ENCODE assay signal across 10 cellular contexts in genomic region chr10:69056129-69056528, GRCh38. TPM values are rescaled to one million over a fixed set of nuclear protein-coding genes. Genes with fewer than 3 reads are reported as not detected.
DNase-seq lines count a peak whose midpoint lies in the region; ATAC-seq and TF ChIP-seq lines count a peak whose summit lies in the region.
"Had no signal": no experiment of that assay in that cellular context is flagged by ENCODE, and none has a peak within 500 bp of the region (broad histone marks: within the 10 kb centered on the region; RNA-seq: fewer than 3 reads in every experiment).

No MANE protein-coding gene starts in this region.

- H3K27me3 Mint-ChIP-seq in T-cell (no peaks in the 10 kb centered on the region), endodermal cell (ENCODE audit: insufficient read depth) (no peaks in the 10 kb centered on the region)
- no peaks in the 10 kb centered on the region for H3K27me3 Mint-ChIP-seq in stimulated activated naive B cell treated with anti-CD40 and anti-IgM and Interleukin-4, amounts not matched to agents 10 μg/mL and 1 μg/mL and 100 μg/mL, for 72 hours

- H3K9me3 Mint-ChIP-seq in T-cell (no peaks in the 10 kb centered on the region), endodermal cell (no peaks in the 10 kb centered on the region)
- H3K9me3 Mint-ChIP-seq in stimulated activated naive B cell treated with anti-CD40 and anti-IgM and Interleukin-4, amounts not matched to agents 10 μg/mL and 1 μg/mL and 100 μg/mL, for 72 hours = peaks cover 0 to 1% of the 10 kb centered on the region in 2 donors

- H3K4me3 Mint-ChIP-seq in T-cell = no peak overlapping the region
- H3K4me3 Mint-ChIP-seq in stimulated activated naive B cell treated with anti-CD40 and anti-IgM and Interleukin-4, amounts not matched to agents 10 μg/mL and 1 μg/mL and 100 μg/mL, for 72 hours = peak overlapping the region in 1 of 2 donors; percentile 11
- H3K4me3 Mint-ChIP-seq in endodermal cell = no peak overlapping the region

- H3K27ac Mint-ChIP-seq in T-cell = peak overlapping the region; percentile 57 to 97
- peak overlapping the region; percentile 79 for H3K27ac Mint-ChIP-seq in stimulated activated naive B cell treated with anti-CD40 and anti-IgM and Interleukin-4, amounts not matched to agents 10 μg/mL and 1 μg/mL and 100 μg/mL, for 72 hours
- no peak overlapping the region for H3K27ac Mint-ChIP-seq in endodermal cell

- H3K27me3 ChIP-seq in right cardiac atrium (ENCODE audit: control insufficient read depth, insufficient read depth) = no peaks in the 10 kb centered on the region
- H3K27me3 ChIP-seq in endodermal cell (ENCODE audit: control insufficient read depth, insufficient read depth, low read length, poor library complexity, severe bottlenecking) = no peaks in the 10 kb centered on the region
- H3K27me3 ChIP-seq: ovary had no signal

- no peak for TF ChIP-seq CTCF in endodermal cell (conservative IDR thresholded peaks at IDR 0.05)

- H3K36me3 Mint-ChIP-seq in T-cell = no peaks in the 10 kb centered on the region
- H3K36me3 Mint-ChIP-seq in stimulated activated naive B cell treated with anti-CD40 and anti-IgM and Interleukin-4, amounts not matched to agents 10 μg/mL and 1 μg/mL and 100 μg/mL, for 72 hours = no peaks in the 10 kb centered on the region
- no peaks in the 10 kb centered on the region for H3K36me3 Mint-ChIP-seq in endodermal cell (ENCODE audit: low read depth)

- CTCF ChIA-PET in T-cell (lab: Charles Lee) = interaction anchor here in 1 of 2 donors (0.5 to 1.0 kb wide), 2 partner anchors 37 to 51 kb away, joined by 4 to 5 read pairs; no protein-coding TSS in a partner anchor

- DNase-seq in T-cell (peak in 2 of 34 experiments; percentile 10 to 39), right cardiac atrium (no peak), endodermal cell (no peak), 8988T (no peak), occipital lobe (lab: John Stamatoyannopoulos, UW) (no peak)
- DNase-seq in stimulated activated naive B cell treated with anti-CD40 and anti-IgM and Interleukin-4, amounts not matched to agents 10 μg/mL and 1 μg/mL and 100 μg/mL, for 72 hours = no peak
- DNase-seq: foreskin fibroblast, NCI-H1694 treated with DMSO at 0.1 percent for 48 hours, ovary had no signal

- H3K27ac ChIP-seq in right cardiac atrium (ENCODE audit: low read length) (no peak overlapping the region), endodermal cell (ENCODE audit: low read depth, low read length) (no peak overlapping the region)
- H3K27ac ChIP-seq: ovary had no signal

- no peak overlapping the region for H3K4me3 ChIP-seq in right cardiac atrium (ENCODE audit: low read length)
- H3K4me3 ChIP-seq in endodermal cell (ENCODE audit: low read length) = no peak overlapping the region
- H3K4me3 ChIP-seq: ovary had no signal

- no peaks in the 10 kb centered on the region for H3K36me3 ChIP-seq in endodermal cell (ENCODE audit: control insufficient read depth, insufficient read depth, low read length)
- H3K36me3 ChIP-seq: ovary had no signal

- POLR2A ChIA-PET in T-cell (lab: Charles Lee) = no interaction called here

- H3K9me3 ChIP-seq in right cardiac atrium (ENCODE audit: control insufficient read depth, low read length) (no peaks in the 10 kb centered on the region), endodermal cell (ENCODE audit: control insufficient read depth, low read length) (no peaks in the 10 kb centered on the region)
- H3K9me3 ChIP-seq: ovary had no signal

- H3K9ac ChIP-seq in endodermal cell (ENCODE audit: extremely low read depth, low read length, poor library complexity, severe bottlenecking) = no peak overlapping the region

- WGBS in right cardiac atrium = 47% methylated on average over 7 of the region's 7 CpGs
- 90% methylated on average over 3 to 7 of the region's 7 CpGs for WGBS in endodermal cell (ENCODE audit: insufficient coverage in 1 of 2, insufficient read length in 1 of 2), 2 experiments

- H3K4me1 Mint-ChIP-seq in T-cell (peaks cover 40 to 45% (median 41%) of the 10 kb centered on the region in 3 donors), endodermal cell (peaks cover 10% of the 10 kb centered on the region)
- H3K4me1 Mint-ChIP-seq in stimulated activated naive B cell treated with anti-CD40 and anti-IgM and Interleukin-4, amounts not matched to agents 10 μg/mL and 1 μg/mL and 100 μg/mL, for 72 hours = peaks cover 51 to 67% of the 10 kb centered on the region in 2 donors

- H3K4me1 ChIP-seq in right cardiac atrium (ENCODE audit: control insufficient read depth, insufficient read depth, low read length) (peaks cover 5% of the 10 kb centered on the region), endodermal cell (ENCODE audit: control insufficient read depth, insufficient read depth, low read length) (no peaks in the 10 kb centered on the region)

- ATAC-seq in GM19035 (IDR thresholded peaks at IDR 0.05; ENCODE audit: unreplicated experiment) (peak; percentile 40), T-cell (replicated peaks in 1 of 4) (no peak), right cardiac atrium (peak; percentile 49 to 61)
- ATAC-seq in stimulated activated naive B cell treated with anti-CD40 and anti-IgM and Interleukin-4, amounts not matched to agents 10 μg/mL and 1 μg/mL and 100 μg/mL, for 72 hours (replicated peaks) = peak; percentile 45 to 52

- intact Hi-C loops in right cardiac atrium (cut with DNase I) = loop anchor here in 1 of 4 donors (5.0 kb wide), 1 partner anchor 36 kb away; no protein-coding TSS in a partner anchor

RNA-seq across cellular contexts. Expression of gene SRGN, which starts 31.8 kb away (rescaled TPM):
- total RNA-seq in T-cell (100 to 1,000 TPM in 4 of 5 donors, 10 to 100 TPM in 1; 91.4 to 271 (median 137) TPM), right cardiac atrium (100 to 1,000 TPM in 1 of 4 donors, 10 to 100 TPM in 3; 53.4 to 102 (median 76.8) TPM), endodermal cell (not detected), occipital lobe (24.8 TPM)
- polyA plus RNA-seq in right cardiac atrium = 69.5 TPM
- not detected for polyA plus RNA-seq in endodermal cell (2013, experiment 1 of 2)
- not detected for polyA plus RNA-seq in endodermal cell (2013, experiment 2 of 2)

Comparison
In these comparisons a context has a peak if more than half of its experiments do, and no peak if none do; other contexts are left out.
1. ATAC-seq: peak in GM19035 (single experiment), right cardiac atrium (2 of 2) and stimulated activated naive B cell treated with anti-CD40 and anti-IgM and Interleukin-4, amounts not matched to agents 10 μg/mL and 1 μg/mL and 100 μg/mL, for 72 hours (2 of 2); none in T-cell (0 of 4).
2. RNA of gene SRGN, which starts 31.8 kb away (total RNA-seq): 91.4 to 271 TPM in T-cell, 53.4 to 102 TPM in right cardiac atrium and 24.8 TPM in occipital lobe (single experiment); not detected in endodermal cell; every median in the first group is over 10 times any median in the second.